1 cellular context compared by ENCODE assay signal in genomic region chr6:31736768-31737314, GRCh38.
TF ChIP-seq lines count a peak whose summit lies in the region.

No MANE protein-coding gene starts in this region.

TF ChIP-seq in HepG2, 621 proteins besides CTCF, POLR2A, EP300 and RAD21 (continued from another document and continues in another):
- no peak for TF ChIP-seq ZNF800 (CRISPR knock-in tag; IDR thresholded peaks at IDR 0.05)
- TF ChIP-seq PPARG (CRISPR knock-in tag; conservative IDR thresholded peaks at IDR 0.05): peak; percentile 8; the same call in 1 of the 2 replicates
- TF ChIP-seq TRAFD1 (CRISPR knock-in tag; IDR thresholded peaks at IDR 0.05; ENCODE audit: borderline replicate concordance): no peak
- no peak for TF ChIP-seq GPBP1L1 (CRISPR knock-in tag; IDR thresholded peaks at IDR 0.05)
- TF ChIP-seq E2F2 (CRISPR knock-in tag; IDR thresholded peaks at IDR 0.05; ENCODE audit: borderline replicate concordance): no peak
- no peak for TF ChIP-seq HHEX (CRISPR knock-in tag; IDR thresholded peaks at IDR 0.05)
- no peak for TF ChIP-seq HINFP (CRISPR knock-in tag; IDR thresholded peaks at IDR 0.05; ENCODE audit: low read depth)
- TF ChIP-seq HDAC2 (CRISPR knock-in tag; IDR thresholded peaks at IDR 0.05): peak; percentile 29; the same call in 1 of the 2 replicates
- no peak for TF ChIP-seq TP53 (CRISPR knock-in tag; conservative IDR thresholded peaks at IDR 0.05)
- TF ChIP-seq ARID5B (CRISPR knock-in tag; IDR thresholded peaks at IDR 0.05): no peak
- no peak for TF ChIP-seq PHF21A (CRISPR knock-in tag; IDR thresholded peaks at IDR 0.05)
- peak; percentile 85; the same call in 1 of the 2 replicates for TF ChIP-seq SSRP1 (CRISPR knock-in tag; IDR thresholded peaks at IDR 0.05)
- TF ChIP-seq SOX13 (IDR thresholded peaks at IDR 0.05): no peak
- TF ChIP-seq SOX13 (CRISPR knock-in tag; conservative IDR thresholded peaks at IDR 0.05 in 1 of 2, IDR thresholded peaks at IDR 0.05 in 1 of 2): no peak
- TF ChIP-seq ZFP62 (CRISPR knock-in tag; IDR thresholded peaks at IDR 0.05): no peak
- TF ChIP-seq NFRKB (IDR thresholded peaks at IDR 0.05): no peak
- no peak for TF ChIP-seq SMYD3 (CRISPR knock-in tag; IDR thresholded peaks at IDR 0.05)
- peak; percentile 7; the same call in 1 of the 2 replicates for TF ChIP-seq ZMYM4 (CRISPR knock-in tag; IDR thresholded peaks at IDR 0.05)
- no peak; the same call in 1 of the 2 replicates for TF ChIP-seq NRL (CRISPR knock-in tag; IDR thresholded peaks at IDR 0.05; ENCODE audit: borderline replicate concordance)
- TF ChIP-seq ZNF709 (CRISPR knock-in tag; IDR thresholded peaks at IDR 0.05): 0 out of 2 replicates have a peak, but pooled peaks have one; percentile 18
- no peak for TF ChIP-seq CCAR2 (optimal IDR thresholded peaks at IDR 0.05; ENCODE audit: low read depth, low read length)
- no peak for TF ChIP-seq STAT6 (CRISPR knock-in tag; IDR thresholded peaks at IDR 0.05; ENCODE audit: borderline replicate concordance)
- TF ChIP-seq EED (CRISPR knock-in tag; IDR thresholded peaks at IDR 0.05): no peak; the same call in 1 of the 2 replicates
- no peak for TF ChIP-seq BRF2 (CRISPR knock-in tag; IDR thresholded peaks at IDR 0.05)
- TF ChIP-seq NFYC (CRISPR knock-in tag; IDR thresholded peaks at IDR 0.05): no peak
- TF ChIP-seq ZNF570 (CRISPR knock-in tag; IDR thresholded peaks at IDR 0.05; ENCODE audit: borderline replicate concordance): no peak
- no peak for TF ChIP-seq TARDBP (CRISPR knock-in tag; IDR thresholded peaks at IDR 0.05)
- TF ChIP-seq ZNF770 (CRISPR knock-in tag; IDR thresholded peaks at IDR 0.05): peak; percentile 33; the same call in 1 of the 2 replicates
- TF ChIP-seq RELA (CRISPR knock-in tag; IDR thresholded peaks at IDR 0.05): no peak
- no peak for TF ChIP-seq TOPORS (CRISPR knock-in tag; IDR thresholded peaks at IDR 0.05)
- TF ChIP-seq GPN1 (CRISPR knock-in tag; IDR thresholded peaks at IDR 0.05; ENCODE audit: borderline replicate concordance): no peak
- no peak for TF ChIP-seq HNRNPUL1 (IDR thresholded peaks at IDR 0.05; ENCODE audit: low read depth, low read length)
- no peak for TF ChIP-seq ZNF432 (CRISPR knock-in tag; IDR thresholded peaks at IDR 0.05; ENCODE audit: borderline replicate concordance)
- no peak for TF ChIP-seq SIN3A (IDR thresholded peaks at IDR 0.05; ENCODE audit: borderline replicate concordance, low read depth, low read length)
- TF ChIP-seq ZNF205 (CRISPR knock-in tag; IDR thresholded peaks at IDR 0.05): no peak
- no peak for TF ChIP-seq PBX2 (CRISPR knock-in tag; IDR thresholded peaks at IDR 0.05)
